In genomic region chr3:172379372-172379771, GRCh38 we compare ENCODE assay signal across 24 cellular contexts.
DNase-seq lines count a peak whose midpoint lies in the region; ATAC-seq, FAIRE-seq and TF ChIP-seq lines count a peak whose summit lies in the region.
"Had no signal": no experiment of that assay in that cellular context is flagged by ENCODE, and none has a peak within 500 bp of the region (broad histone marks: within the 10 kb centered on the region; RNA-seq: fewer than 3 reads in every experiment).

No MANE protein-coding gene starts in this region.

- TF ChIP-seq POLR2A in HepG2 (IDR thresholded peaks at IDR 0.05; ENCODE audit: insufficient read depth in 1 of 2, low read depth in 2 of 2, low read length in 2 of 2) (no peak), right lobe of liver (IDR thresholded peaks at IDR 0.05) (no peak), IMR-90 (IDR thresholded peaks at IDR 0.05; ENCODE audit: low read depth, low read length) (no peak)

- H3K9ac ChIP-seq in HepG2 (ENCODE audit: insufficient read depth, low read depth, low read length) (no peak overlapping the region), IMR-90 (ENCODE audit: low read depth, low read length) (no peak overlapping the region), astrocyte (ENCODE audit: low read length) (no peak overlapping the region), smooth muscle cell (ENCODE audit: low read depth) (no peak overlapping the region)
- H3K9ac ChIP-seq: BLaER1 had no signal

- no peaks in the 10 kb centered on the region for H3K9me3 Mint-ChIP-seq in astrocyte (ENCODE audit: unreplicated experiment)

- H3K18ac ChIP-seq in IMR-90 (ENCODE audit: low read depth, low read length), result no peak overlapping the region

- DNase-seq in HepG2 (ENCODE audit: low spot score) (no peak), right lobe of liver (no peak), IMR-90 (peak; percentile 19), astrocyte (ENCODE audit: low read depth) (no peak), smooth muscle cell (lab: John Stamatoyannopoulos, UW; ENCODE audit: unreplicated experiment) (no peak), NOMO-1 treated with dmso at 0.1 percent for 144 hours (lab: John Stamatoyannopoulos, UW; ENCODE audit: unreplicated experiment) (no peak)
- no peak for DNase-seq in effector CD8-positive, alpha-beta T cell (lab: John Stamatoyannopoulos, UW)
- DNase-seq: Caco-2; CD4-positive, CD25-positive, alpha-beta regulatory T cell; CD8-positive, alpha-beta T cell; DMS153; DND-41; H7 had no signal

- H3K4me1 Mint-ChIP-seq in astrocyte (ENCODE audit: low read depth, unreplicated experiment), result peaks cover 37% of the 10 kb centered on the region
- H3K4me1 Mint-ChIP-seq: B cell; CD4-positive, CD25-positive, alpha-beta regulatory T cell had no signal

- no peak overlapping the region for H4K8ac ChIP-seq in IMR-90 (ENCODE audit: low read depth in 2 of 2, low read length in 2 of 2)

- 95% methylated on average over 2 of the region's 2 CpGs for WGBS in HepG2 (ENCODE audit: low lambda C conversion rate)
- 100% methylated on average over 1 of the region's 2 CpGs for WGBS in right lobe of liver (ENCODE audit: insufficient coverage, low coverage, low lambda C conversion rate, missing lambda C conversion rate)
- no CpG with 5 or more reads among the region's 2 CpGs for WGBS in IMR-90 (ENCODE audit: extremely low coverage in 2 of 2, insufficient read length in 1 of 2), 2 experiments
- WGBS in smooth muscle cell (ENCODE audit: low lambda C conversion rate), result 94% methylated on average over 2 of the region's 2 CpGs

- no peaks in the 10 kb centered on the region for H3K27me3 ChIP-seq in HepG2 (ENCODE audit: control insufficient read depth in 1 of 2, insufficient read depth in 2 of 2, low read length in 2 of 2)
- H3K27me3 ChIP-seq in right lobe of liver, result no peaks in the 10 kb centered on the region
- no peaks in the 10 kb centered on the region for H3K27me3 ChIP-seq in IMR-90 (ENCODE audit: control insufficient read depth, insufficient read depth, low read length)
- no peaks in the 10 kb centered on the region for H3K27me3 ChIP-seq in astrocyte (ENCODE audit: insufficient read depth, low read length)
- no peaks in the 10 kb centered on the region for H3K27me3 ChIP-seq in smooth muscle cell (ENCODE audit: low read depth)
- H3K27me3 ChIP-seq: BLaER1 had no signal

- no peak for TF ChIP-seq RAD21 in HepG2 (CRISPR knock-in tag; IDR thresholded peaks at IDR 0.05)
- no peak for TF ChIP-seq RAD21 in IMR-90 (IDR thresholded peaks at IDR 0.05; ENCODE audit: low read length)

- TF ChIP-seq CTCF in HepG2 (CRISPR knock-in tag; IDR thresholded peaks at IDR 0.05), result no peak
- TF ChIP-seq CTCF in right lobe of liver (IDR thresholded peaks at IDR 0.05), result no peak
- TF ChIP-seq CTCF in IMR-90 (conservative IDR thresholded peaks at IDR 0.05; ENCODE audit: low read depth, low read length), result no peak
- TF ChIP-seq CTCF in astrocyte (IDR thresholded peaks at IDR 0.05; ENCODE audit: insufficient read depth, low read depth, low read length), result no peak
- no peak for TF ChIP-seq CTCF in smooth muscle cell (IDR thresholded peaks at IDR 0.05; ENCODE audit: borderline replicate concordance, insufficient read depth, poor library complexity, severe bottlenecking)

- CTCF ChIA-PET in HepG2 (lab: Yijun Ruan, JAX; ENCODE audit: low intra/inter-chr PET ratio, low total read pairs) (no interaction called here), IMR-90 (lab: Yijun Ruan, JAX) (no interaction called here)

- no peak overlapping the region for H2BK15ac ChIP-seq in IMR-90 (ENCODE audit: low read depth, low read length)

- ATAC-seq in HepG2 (peak; percentile 11), right lobe of liver (no peak), IMR-90 (ENCODE audit: low read depth) (peak; percentile 19; the same call in 1 of the 2 replicates), GM18519 (IDR thresholded peaks at IDR 0.05; ENCODE audit: low FRiP score, unreplicated experiment) (no peak)
- ATAC-seq: CD8-positive, alpha-beta T cell; HCT116 had no signal

- no peak for FAIRE-seq in HepG2 (lab: Jason Lieb, UNC)
- no peak for FAIRE-seq in astrocyte (lab: Jason Lieb, UNC)
- FAIRE-seq: A204.1, G401.6, GM12892, GM19239, H1 had no signal

- dilution Hi-C loops in IMR-90 (cut with HindIII; ENCODE audit: low sequenced_read_pairs, unreplicated experiment), result no loop called here

- H3K79me2 ChIP-seq in HepG2 (ENCODE audit: insufficient read depth, low read length) (peaks cover 10% of the 10 kb centered on the region), astrocyte (ENCODE audit: insufficient read depth, low read length) (peaks cover 8% of the 10 kb centered on the region), smooth muscle cell (ENCODE audit: low read depth) (peaks cover 59% of the 10 kb centered on the region)

- H3K4me3 ChIP-seq in HepG2 (replicated peaks in 1 of 3; ENCODE audit: insufficient read depth in 1 of 3, low read depth in 2 of 3, low read length in 3 of 3), result no peak overlapping the region
- H3K4me3 ChIP-seq in right lobe of liver, result no peak overlapping the region
- no peak overlapping the region for H3K4me3 ChIP-seq in IMR-90 (ENCODE audit: insufficient read depth, low read depth, low read length)
- no peak overlapping the region for H3K4me3 ChIP-seq in astrocyte (ENCODE audit: insufficient read depth, low read depth, low read length)
- no peak overlapping the region for H3K4me3 ChIP-seq in smooth muscle cell

- peak overlapping the region; percentile 41 for H3K27ac Mint-ChIP-seq in astrocyte (ENCODE audit: unreplicated experiment)
- H3K27ac Mint-ChIP-seq: B cell; CD4-positive, CD25-positive, alpha-beta regulatory T cell; CD8-positive, alpha-beta T cell had no signal

- H3K9me1 ChIP-seq in IMR-90 (ENCODE audit: insufficient read depth, low read length), result peaks cover 9% of the 10 kb centered on the region; the same call in 1 of the 2 replicates

- BruUV-seq in HepG2 (replicated peaks; lab: Mats Ljungman, UMichigan), result no TSS peak
- BruUV-seq in IMR-90 (replicated peaks; lab: Mats Ljungman, UMichigan), result no TSS peak

- no peak overlapping the region for H3K56ac ChIP-seq in IMR-90 (ENCODE audit: extremely low read depth, insufficient read depth, low read length)

- intact Hi-C loops in HepG2 (cut with micrococcal nuclease; ENCODE audit: unreplicated experiment) (no loop called here), right lobe of liver (cut with DNase I) (no loop called here), IMR-90 (cut with micrococcal nuclease) (no loop called here)

- H3K9me3 ChIP-seq in HepG2 (ENCODE audit: low read length) (no peaks in the 10 kb centered on the region), right lobe of liver (no peaks in the 10 kb centered on the region), IMR-90 (ENCODE audit: control insufficient read depth, insufficient read depth, low read length) (no peaks in the 10 kb centered on the region), astrocyte (ENCODE audit: insufficient read depth, low read depth, low read length) (no peaks in the 10 kb centered on the region), smooth muscle cell (replicated peaks; ENCODE audit: low read depth) (no peaks in the 10 kb centered on the region)
- H3K9me3 ChIP-seq: Caco-2 had no signal

- POLR2A ChIA-PET in HepG2 (lab: Yijun Ruan, JAX) (interaction anchor here (0.6 kb wide), 1 partner anchor 278 kb away, joined by 4 read pairs; no protein-coding TSS in a partner anchor), IMR-90 (lab: Charles Lee; ENCODE audit: unreplicated experiment) (no interaction called here)

- H3K36me3 ChIP-seq in HepG2 (replicated peaks in 1 of 2; ENCODE audit: control insufficient read depth in 1 of 2, insufficient read depth in 2 of 2, low read length in 2 of 2), result peaks cover 35 to 76% of the 10 kb centered on the region in 2 experiments
- H3K36me3 ChIP-seq in right lobe of liver, result peaks cover 0 to 35% (median 24%) of the 10 kb centered on the region in 4 donors
- H3K36me3 ChIP-seq in IMR-90 (ENCODE audit: control insufficient read depth, insufficient read depth, low read length), result peaks cover 39% of the 10 kb centered on the region
- H3K36me3 ChIP-seq in astrocyte (ENCODE audit: insufficient read depth, low read length), result peaks cover 45% of the 10 kb centered on the region
- H3K36me3 ChIP-seq in smooth muscle cell (ENCODE audit: low read depth), result peaks cover 35% of the 10 kb centered on the region

- H3K23ac ChIP-seq in IMR-90 (ENCODE audit: low read depth, low read length), result no peak overlapping the region

- H3K27ac ChIP-seq in HepG2 (ENCODE audit: extremely low read length, insufficient read depth, low read length), result no peak overlapping the region
- no peak overlapping the region for H3K27ac ChIP-seq in right lobe of liver
- no peak overlapping the region for H3K27ac ChIP-seq in IMR-90 (ENCODE audit: insufficient read depth, low read length)
- no peak overlapping the region for H3K27ac ChIP-seq in astrocyte (ENCODE audit: low read depth, low read length)
- peak overlapping the region; percentile 10 for H3K27ac ChIP-seq in smooth muscle cell (ENCODE audit: low read depth)
- H3K27ac ChIP-seq: 22Rv1, BLaER1, C4-2B had no signal

- H2AFZ ChIP-seq in HepG2 (ENCODE audit: low read length), result no peak overlapping the region
- H2AFZ ChIP-seq in IMR-90 (replicated peaks; ENCODE audit: low read length, poor library complexity), result no peak overlapping the region
- no peak overlapping the region for H2AFZ ChIP-seq in astrocyte (ENCODE audit: low read depth, low read length)
- no peak overlapping the region for H2AFZ ChIP-seq in smooth muscle cell (ENCODE audit: low read depth)

- no peak overlapping the region for H3K4me2 ChIP-seq in HepG2 (ENCODE audit: low read depth, low read length)
- H3K4me2 ChIP-seq in IMR-90 (ENCODE audit: low read depth, low read length), result no peak overlapping the region
- no peak overlapping the region for H3K4me2 ChIP-seq in astrocyte (ENCODE audit: low read length)
- no peak overlapping the region for H3K4me2 ChIP-seq in smooth muscle cell
- H3K4me2 ChIP-seq: BLaER1 had no signal

- no peaks in the 10 kb centered on the region for H3K27me3 Mint-ChIP-seq in astrocyte (ENCODE audit: low read depth, unreplicated experiment)
- H3K27me3 Mint-ChIP-seq: B cell; CD4-positive, CD25-positive, alpha-beta regulatory T cell had no signal

- no peak overlapping the region for H2BK120ac ChIP-seq in IMR-90 (ENCODE audit: low read depth, low read length)

- no peaks in the 10 kb centered on the region for H3K4me1 ChIP-seq in HepG2 (ENCODE audit: insufficient read depth, low read length)
- no peaks in the 10 kb centered on the region for H3K4me1 ChIP-seq in right lobe of liver
- H3K4me1 ChIP-seq in IMR-90 (ENCODE audit: control insufficient read depth, insufficient read depth, low read length), result peaks cover 4% of the 10 kb centered on the region; the same call in 1 of the 2 replicates
- no peaks in the 10 kb centered on the region for H3K4me1 ChIP-seq in astrocyte (ENCODE audit: insufficient read depth, low read length)
- no peaks in the 10 kb centered on the region for H3K4me1 ChIP-seq in smooth muscle cell (ENCODE audit: low read depth)
- H3K4me1 ChIP-seq: BLaER1, Caco-2 had no signal

- no peak overlapping the region for H2AK9ac ChIP-seq in IMR-90 (replicated peaks; ENCODE audit: low read depth, low read length, poor library complexity)

- H4K91ac ChIP-seq in IMR-90 (ENCODE audit: insufficient read depth, low read depth, low read length), result no peak overlapping the region

- peaks cover 36% of the 10 kb centered on the region for H3K36me3 Mint-ChIP-seq in astrocyte (ENCODE audit: low read depth, unreplicated experiment)

- H2AK5ac ChIP-seq in IMR-90 (ENCODE audit: low read depth, low read length), result no peak overlapping the region

- H4K20me1 ChIP-seq in HepG2 (ENCODE audit: insufficient read depth, low read length) (peaks cover 27% of the 10 kb centered on the region), IMR-90 (ENCODE audit: insufficient read depth, low read length) (peaks cover 22% of the 10 kb centered on the region; the same call in 1 of the 2 replicates), astrocyte (ENCODE audit: insufficient read depth, low read length) (peaks cover 40% of the 10 kb centered on the region), smooth muscle cell (ENCODE audit: low read depth) (peaks cover 98% of the 10 kb centered on the region)
- H4K20me1 ChIP-seq: BLaER1 had no signal

- no peak overlapping the region for H3K14ac ChIP-seq in IMR-90 (replicated peaks; ENCODE audit: low read depth, low read length)

- H3F3A ChIP-seq in smooth muscle cell (ENCODE audit: low read depth), result peaks cover 17% of the 10 kb centered on the region

- no peak overlapping the region for H3K4ac ChIP-seq in IMR-90 (ENCODE audit: low read depth, low read length)

- no peak overlapping the region for H2BK5ac ChIP-seq in IMR-90 (ENCODE audit: low read depth, low read length, poor library complexity, severe bottlenecking)

- H3K79me1 ChIP-seq in IMR-90 (ENCODE audit: low read depth in 1 of 2, low read length in 2 of 2), result peaks cover 16 to 50% of the 10 kb centered on the region in 2 experiments

- H4K5ac ChIP-seq in IMR-90 (ENCODE audit: low read depth, low read length), result no peak overlapping the region

- in situ Hi-C loops in HepG2 (cut with HindIII; ENCODE audit: extremely low pct_ligation_motif_present, low pct_unique_long_range_greater_than_20kb) (no loop called here), IMR-90 (cut with MboI; ENCODE audit: low sequenced_read_pairs) (no loop called here)

- H2BK20ac ChIP-seq in IMR-90 (ENCODE audit: low read depth, low read length), result no peak overlapping the region

- no peak overlapping the region for H3K4me3 Mint-ChIP-seq in astrocyte (ENCODE audit: unreplicated experiment)
- H3K4me3 Mint-ChIP-seq: B cell; CD4-positive, CD25-positive, alpha-beta regulatory T cell; CD8-positive, alpha-beta T cell had no signal

- TF ChIP-seq EP300 in HepG2 (IDR thresholded peaks at IDR 0.05; ENCODE audit: low read depth in 2 of 2, low read length in 2 of 2), result no peak
- TF ChIP-seq EP300 in HepG2 (CRISPR knock-in tag; IDR thresholded peaks at IDR 0.05; ENCODE audit: borderline replicate concordance), result no peak

Comparison
In these comparisons a context has a peak if more than half of its experiments do, and no peak if none do; other contexts are left out.
1. ATAC-seq: peak in HepG2 (single experiment) and IMR-90 (single experiment); none in right lobe of liver (0 of 4) and GM18519 (single experiment).